Comparison of ENCODE assay signal across 19 cellular contexts in the genomic region with DNA sequence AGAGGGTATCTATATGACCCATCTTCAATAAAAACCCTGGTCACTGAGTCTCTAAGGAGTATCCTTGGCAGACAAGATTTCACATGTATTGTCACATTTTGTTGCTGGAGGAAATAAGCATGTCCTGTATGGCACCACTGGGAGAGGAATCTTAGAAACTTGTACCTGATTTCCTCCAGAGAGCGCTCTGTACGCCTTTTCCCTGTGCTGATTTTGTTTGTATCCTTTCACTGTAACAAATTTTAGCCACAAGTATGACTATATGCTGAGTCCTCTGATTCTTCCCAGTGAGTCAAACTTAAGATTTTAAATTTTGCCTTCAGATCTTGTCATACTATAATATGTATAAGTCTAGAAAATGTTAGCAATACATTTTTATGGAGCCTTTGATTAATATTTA.
DNase-seq lines count a peak whose midpoint lies in the region; ATAC-seq and TF ChIP-seq lines count a peak whose summit lies in the region.
"Had no signal": no experiment of that assay in that cellular context is flagged by ENCODE, and none has a peak within 500 bp of the region (broad histone marks: within the 10 kb centered on the region; RNA-seq: fewer than 3 reads in every experiment).

No MANE protein-coding gene starts in this region.

- ATAC-seq in GM23338, result no peak
- ATAC-seq in activated CD8-positive, alpha-beta T cell treated with anti-CD3 and anti-CD28 coated beads for 36 hours, result no peak
- ATAC-seq: mucosa of descending colon had no signal

- no peaks in the 10 kb centered on the region for H3K36me3 ChIP-seq in GM23338 (ENCODE audit: insufficient read depth)
- H3K36me3 ChIP-seq in OCI-LY3 (replicated peaks; ENCODE audit: low read depth, low read length), result no peaks in the 10 kb centered on the region
- no peaks in the 10 kb centered on the region for H3K36me3 ChIP-seq in neural progenitor cell

- H3K9me3 Mint-ChIP-seq in GM23338 (peaks cover 3% of the 10 kb centered on the region; the same call in 2 of the 3 replicates), neural progenitor cell (peaks cover 2% of the 10 kb centered on the region)
- H3K9me3 Mint-ChIP-seq in activated CD8-positive, alpha-beta T cell treated with anti-CD3 and anti-CD28 coated beads for 36 hours, result peaks cover 3% of the 10 kb centered on the region
- no peaks in the 10 kb centered on the region for H3K9me3 Mint-ChIP-seq in activated naive CD4-positive, alpha-beta T cell treated with anti-CD3 and anti-CD28 coated beads, Interleukin-2, amount 10 ng/mL, durations not matched to agents 7 days and 5 days
- H3K9me3 Mint-ChIP-seq: T-helper 1 cell treated with Interleukin-12 subunit alpha and Interleukin-12 subunit beta and Interleukin-4 antibody, amounts not matched to agents 30 μg/mL and 1 μg/mL, for 36 hours had no signal

- no peaks in the 10 kb centered on the region for H3K36me3 Mint-ChIP-seq in GM23338 (ENCODE audit: low read depth)
- no peaks in the 10 kb centered on the region for H3K36me3 Mint-ChIP-seq in neural progenitor cell
- H3K36me3 Mint-ChIP-seq in activated CD8-positive, alpha-beta T cell treated with anti-CD3 and anti-CD28 coated beads for 36 hours (ENCODE audit: low read depth), result peaks cover 3% of the 10 kb centered on the region
- H3K36me3 Mint-ChIP-seq in activated naive CD4-positive, alpha-beta T cell treated with anti-CD3 and anti-CD28 coated beads, Interleukin-2, amount 10 ng/mL, durations not matched to agents 7 days and 5 days, result no peaks in the 10 kb centered on the region
- H3K36me3 Mint-ChIP-seq: CD4-positive, CD25-positive, alpha-beta regulatory T cell had no signal

- H3K27me3 ChIP-seq in GM23338 (ENCODE audit: insufficient read depth) (no peaks in the 10 kb centered on the region), OCI-LY3 (ENCODE audit: low read depth, low read length) (no peaks in the 10 kb centered on the region), neural progenitor cell (no peaks in the 10 kb centered on the region)

- H4K20me1 ChIP-seq in GM23338 (replicated peaks; ENCODE audit: insufficient read depth) (no peaks in the 10 kb centered on the region), OCI-LY3 (ENCODE audit: insufficient read depth, low read length) (no peaks in the 10 kb centered on the region), neural progenitor cell (ENCODE audit: low read depth) (no peaks in the 10 kb centered on the region)

- H3K4me1 Mint-ChIP-seq in GM23338, result no peaks in the 10 kb centered on the region
- H3K4me1 Mint-ChIP-seq in neural progenitor cell, result no peaks in the 10 kb centered on the region
- no peaks in the 10 kb centered on the region for H3K4me1 Mint-ChIP-seq in activated CD8-positive, alpha-beta T cell treated with anti-CD3 and anti-CD28 coated beads for 36 hours (ENCODE audit: low read depth)
- H3K4me1 Mint-ChIP-seq in activated naive CD4-positive, alpha-beta T cell treated with anti-CD3 and anti-CD28 coated beads, Interleukin-2, amount 10 ng/mL, durations not matched to agents 7 days and 5 days, result no peaks in the 10 kb centered on the region
- H3K4me1 Mint-ChIP-seq: CD4-positive, CD25-positive, alpha-beta regulatory T cell had no signal

- DNase-seq in GM23338 (ENCODE audit: low spot score), result peak; percentile 15
- DNase-seq in epithelial cell of esophagus (ENCODE audit: low read depth), result peak; percentile 54
- no peak for DNase-seq in neural progenitor cell (ENCODE audit: low spot score)
- no peak for DNase-seq in KBM-7
- DNase-seq in activated CD8-positive, alpha-beta T cell treated with anti-CD3 and anti-CD28 coated beads for 36 hours, result no peak
- no peak for DNase-seq in activated naive CD4-positive, alpha-beta T cell treated with anti-CD3 and anti-CD28 coated beads, Interleukin-2, amount 10 ng/mL, durations not matched to agents 7 days and 5 days
- DNase-seq: activated CD4-positive, alpha-beta T cell treated with anti-CD3 and anti-CD28 coated beads for 1 hour; activated naive CD4-positive, alpha-beta T cell treated with anti-CD3 and anti-CD28 coated beads, Interleukin-2, amount 50 U/mL, for 16 hours; caudate nucleus; CD4-positive, CD25-positive, alpha-beta regulatory T cell; Kasumi-1; mucosa of descending colon; NCI-H146; NCI-H510A treated with DMSO at 0.1 percent for 48 hours; stimulated activated CD4-positive, alpha-beta T cell treated with anti-CD3 and anti-CD28 coated beads, Interleukin-12 subunit alpha, Interleukin-12 subunit beta, amount 100 ng/mL, for 4 hours had no signal

- no peak overlapping the region for H3K4me3 ChIP-seq in GM23338
- H3K4me3 ChIP-seq in OCI-LY3 (ENCODE audit: low read length), result no peak overlapping the region
- H3K4me3 ChIP-seq in epithelial cell of esophagus (ENCODE audit: low read length), result no peak overlapping the region
- H3K4me3 ChIP-seq in neural progenitor cell, result no peak overlapping the region
- H3K4me3 ChIP-seq: GM12878, mucosa of descending colon had no signal

- intact Hi-C loops in activated CD8-positive, alpha-beta T cell treated with anti-CD3 and anti-CD28 coated beads for 36 hours (cut with micrococcal nuclease), result no loop called here

- CTCF ChIA-PET in activated CD8-positive, alpha-beta T cell treated with anti-CD3 and anti-CD28 coated beads for 36 hours (lab: Charles Lee), result no interaction called here
- CTCF ChIA-PET in activated naive CD4-positive, alpha-beta T cell treated with anti-CD3 and anti-CD28 coated beads, Interleukin-2, amount 10 ng/mL, durations not matched to agents 7 days and 5 days (lab: Charles Lee), result no interaction called here

- H3K4me3 Mint-ChIP-seq in GM23338, result no peak overlapping the region
- no peak overlapping the region for H3K4me3 Mint-ChIP-seq in neural progenitor cell
- H3K4me3 Mint-ChIP-seq in activated CD8-positive, alpha-beta T cell treated with anti-CD3 and anti-CD28 coated beads for 36 hours, result no peak overlapping the region
- H3K4me3 Mint-ChIP-seq in activated naive CD4-positive, alpha-beta T cell treated with anti-CD3 and anti-CD28 coated beads, Interleukin-2, amount 10 ng/mL, durations not matched to agents 7 days and 5 days, result no peak overlapping the region
- H3K4me3 Mint-ChIP-seq: CD4-positive, CD25-positive, alpha-beta regulatory T cell; T-helper 1 cell treated with Interleukin-12 subunit alpha and Interleukin-12 subunit beta and Interleukin-4 antibody, amounts not matched to agents 30 μg/mL and 1 μg/mL, for 36 hours had no signal

- no peak overlapping the region for H3K4me2 ChIP-seq in GM23338
- peak overlapping the region; percentile 58 for H3K4me2 ChIP-seq in OCI-LY3 (ENCODE audit: low read length)
- no peak overlapping the region for H3K4me2 ChIP-seq in neural progenitor cell

- TF ChIP-seq CTCF in GM23338 (conservative IDR thresholded peaks at IDR 0.05; ENCODE audit: low read depth in 2 of 2) (peak; percentile 20 to 44; a peak in 2 of 4 replicates), OCI-LY3 (IDR thresholded peaks at IDR 0.05; ENCODE audit: low read depth, low read length) (no peak), epithelial cell of esophagus (IDR thresholded peaks at IDR 0.05; ENCODE audit: insufficient read depth, low read depth, low read length, missing control alignments) (peak; percentile 35), neural progenitor cell (IDR thresholded peaks at IDR 0.05) (peak; percentile 11)
- TF ChIP-seq CTCF in activated CD8-positive, alpha-beta T cell treated with anti-CD3 and anti-CD28 coated beads for 36 hours (IDR thresholded peaks at IDR 0.05), result no peak

- H3F3A ChIP-seq in GM23338 (replicated peaks; ENCODE audit: low read depth) (no peaks in the 10 kb centered on the region), neural progenitor cell (ENCODE audit: low read depth) (no peaks in the 10 kb centered on the region)

- in situ Hi-C loops in KBM-7 (cut with MboI; ENCODE audit: low pct_unique_long_range_greater_than_20kb, low sequenced_read_pairs), result no loop called here

- H3K27me3 Mint-ChIP-seq in GM23338 (ENCODE audit: insufficient read depth, low read depth, poor library complexity) (no peaks in the 10 kb centered on the region), neural progenitor cell (ENCODE audit: insufficient read depth, low read depth) (no peaks in the 10 kb centered on the region)
- H3K27me3 Mint-ChIP-seq in activated CD8-positive, alpha-beta T cell treated with anti-CD3 and anti-CD28 coated beads for 36 hours, result peaks cover 3% of the 10 kb centered on the region
- no peaks in the 10 kb centered on the region for H3K27me3 Mint-ChIP-seq in activated naive CD4-positive, alpha-beta T cell treated with anti-CD3 and anti-CD28 coated beads, Interleukin-2, amount 10 ng/mL, durations not matched to agents 7 days and 5 days

- H2AFZ ChIP-seq in GM23338, result no peak overlapping the region
- no peak overlapping the region for H2AFZ ChIP-seq in OCI-LY3 (ENCODE audit: low read depth, low read length)
- H2AFZ ChIP-seq in neural progenitor cell (replicated peaks), result no peak overlapping the region

- no peak overlapping the region for H3K9ac ChIP-seq in OCI-LY3 (ENCODE audit: low read length)
- H3K9ac ChIP-seq in neural progenitor cell, result no peak overlapping the region

- H3K9me3 ChIP-seq in OCI-LY3 (ENCODE audit: insufficient read depth, low read length) (no peaks in the 10 kb centered on the region), neural progenitor cell (ENCODE audit: low read depth) (peaks cover 5% of the 10 kb centered on the region)
- H3K9me3 ChIP-seq: mucosa of descending colon had no signal

- H3K27ac ChIP-seq in GM23338 (ENCODE audit: low read depth), result no peak overlapping the region
- H3K27ac ChIP-seq in OCI-LY3 (ENCODE audit: low read length), result no peak overlapping the region
- H3K27ac ChIP-seq in neural progenitor cell, result no peak overlapping the region
- H3K27ac ChIP-seq: RWPE1 had no signal

- H3K4me1 ChIP-seq in GM23338 (ENCODE audit: insufficient read depth), result no peaks in the 10 kb centered on the region
- H3K4me1 ChIP-seq in OCI-LY3 (ENCODE audit: low read length), result peaks cover 17% of the 10 kb centered on the region
- H3K4me1 ChIP-seq in neural progenitor cell, result no peaks in the 10 kb centered on the region

- POLR2A ChIA-PET in activated CD8-positive, alpha-beta T cell treated with anti-CD3 and anti-CD28 coated beads for 36 hours (lab: Charles Lee), result no interaction called here

- H3K9me2 ChIP-seq in GM23338 (ENCODE audit: insufficient read depth), result no peaks in the 10 kb centered on the region

- H3K79me2 ChIP-seq in GM23338 (replicated peaks; ENCODE audit: insufficient read depth) (no peaks in the 10 kb centered on the region), OCI-LY3 (ENCODE audit: low read length) (no peaks in the 10 kb centered on the region), neural progenitor cell (ENCODE audit: low read depth) (no peaks in the 10 kb centered on the region)

- H3K27ac Mint-ChIP-seq in GM23338 (no peak overlapping the region), neural progenitor cell (no peak overlapping the region)
- H3K27ac Mint-ChIP-seq in activated CD8-positive, alpha-beta T cell treated with anti-CD3 and anti-CD28 coated beads for 36 hours, result no peak overlapping the region
- H3K27ac Mint-ChIP-seq in activated naive CD4-positive, alpha-beta T cell treated with anti-CD3 and anti-CD28 coated beads, Interleukin-2, amount 10 ng/mL, durations not matched to agents 7 days and 5 days, result no peak overlapping the region
- H3K27ac Mint-ChIP-seq: CD4-positive, CD25-positive, alpha-beta regulatory T cell; T-helper 1 cell treated with Interleukin-12 subunit alpha and Interleukin-12 subunit beta and Interleukin-4 antibody, amounts not matched to agents 30 μg/mL and 1 μg/mL, for 36 hours had no signal

TF ChIP-seq in GM23338, 12 proteins besides CTCF, POLR2A, EP300 and RAD21 (continues in another document):
- no peak for TF ChIP-seq NANOG (IDR thresholded peaks at IDR 0.05; ENCODE audit: borderline replicate concordance)

Comparison
In these comparisons a context has a peak if more than half of its experiments do, and no peak if none do; other contexts are left out.
1. DNase-seq: peak in GM23338 (single experiment) and epithelial cell of esophagus (single experiment); none in neural progenitor cell (single experiment), KBM-7 (single experiment), activated CD8-positive, alpha-beta T cell treated with anti-CD3 and anti-CD28 coated beads for 36 hours (single experiment) and activated naive CD4-positive, alpha-beta T cell treated with anti-CD3 and anti-CD28 coated beads, Interleukin-2, amount 10 ng/mL, durations not matched to agents 7 days and 5 days (single experiment).
2. CTCF ChIP-seq: peak in GM23338 (2 of 2), epithelial cell of esophagus (single experiment) and neural progenitor cell (single experiment); none in OCI-LY3 (single experiment) and activated CD8-positive, alpha-beta T cell treated with anti-CD3 and anti-CD28 coated beads for 36 hours (single experiment).